In genomic region chr10:69375307-69376151, GRCh38 we compare ENCODE assay signal across 8 cellular contexts. TPM values are rescaled to one million over a fixed set of nuclear protein-coding genes. Genes with fewer than 3 reads are reported as not detected.
DNase-seq lines count a peak whose midpoint lies in the region; ATAC-seq, FAIRE-seq and TF ChIP-seq lines count a peak whose summit lies in the region.

No MANE protein-coding gene starts in this region.

- H3K4me3 Mint-ChIP-seq in CD14-positive monocyte: no peak overlapping the region
- peak overlapping the region in 5 of 10 donors; percentile 9 to 54 (median 33) for H3K4me3 Mint-ChIP-seq in naive thymus-derived CD8-positive, alpha-beta T cell

- H3K36me3 ChIP-seq in NT2/D1 (ENCODE audit: insufficient read depth, insufficient read length, low read length): peaks cover 84% of the 10 kb centered on the region
- no peaks in the 10 kb centered on the region for H3K36me3 ChIP-seq in SJCRH30

- H3K27me3 ChIP-seq in NT2/D1 (ENCODE audit: insufficient read depth, insufficient read length) (no peaks in the 10 kb centered on the region), SJCRH30 (no peaks in the 10 kb centered on the region)

- no peak for DNase-seq in CD14-positive monocyte (ENCODE audit: low spot score)
- peak; percentile 49 for DNase-seq in NT2/D1 (ENCODE audit: low read depth, low spot score)
- DNase-seq in fibroblast of pulmonary artery (ENCODE audit: low read depth): peak; percentile 62
- peak in 2 of 10 donors; percentile 13 to 26 for DNase-seq in naive thymus-derived CD8-positive, alpha-beta T cell
- DNase-seq in D721Med (ENCODE audit: insufficient read length, low spot score): no peak
- no peak for DNase-seq in NCI-H187 treated with DMSO at 0.1 percent for 48 hours (lab: John Stamatoyannopoulos, UW)
- DNase-seq in SJCRH30: no peak

- POLR2A ChIA-PET in naive thymus-derived CD8-positive, alpha-beta T cell (lab: Charles Lee): interaction anchor here (1.3 to 2.5 kb wide), 2 partner anchors 48 to 57 kb away, joined by 5 to 10 read pairs; no protein-coding TSS in a partner anchor

- intact Hi-C loops in CD14-positive monocyte (cut with micrococcal nuclease): no loop called here

- no peak overlapping the region for H3K4me3 ChIP-seq in NT2/D1 (ENCODE audit: insufficient read length, low read depth)
- H3K4me3 ChIP-seq in fibroblast of pulmonary artery (replicated peaks; ENCODE audit: low read depth, low read length): no peak overlapping the region
- H3K4me3 ChIP-seq in SJCRH30: no peak overlapping the region

- H3K9me3 Mint-ChIP-seq in CD14-positive monocyte: no peaks in the 10 kb centered on the region
- H3K9me3 Mint-ChIP-seq in naive thymus-derived CD8-positive, alpha-beta T cell: no peaks in the 10 kb centered on the region

- H3K4me1 ChIP-seq in NT2/D1 (ENCODE audit: insufficient read depth, insufficient read length): peaks cover 4% of the 10 kb centered on the region
- H3K4me1 ChIP-seq in SJCRH30: no peaks in the 10 kb centered on the region

- H3K9me3 ChIP-seq in NT2/D1 (ENCODE audit: insufficient read depth, low read length): no peaks in the 10 kb centered on the region
- H3K9me3 ChIP-seq in SJCRH30 (replicated peaks): no peaks in the 10 kb centered on the region

- H3K27me3 Mint-ChIP-seq in CD14-positive monocyte (ENCODE audit: low read depth in 3 of 3): peaks cover 0 to 4% (median 0%) of the 10 kb centered on the region in 3 donors
- H3K27me3 Mint-ChIP-seq in naive thymus-derived CD8-positive, alpha-beta T cell: no peaks in the 10 kb centered on the region

- no peak overlapping the region for H3K27ac ChIP-seq in SJCRH30

- ATAC-seq in naive thymus-derived CD8-positive, alpha-beta T cell: peak; percentile 54 to 63
- ATAC-seq in GM21528 (IDR thresholded peaks at IDR 0.05; ENCODE audit: low FRiP score, unreplicated experiment): no peak

- H3K36me3 Mint-ChIP-seq in CD14-positive monocyte: peaks cover 87 to 96% of the 10 kb centered on the region in 2 donors
- H3K36me3 Mint-ChIP-seq in naive thymus-derived CD8-positive, alpha-beta T cell: peaks cover 13 to 81% (median 28%) of the 10 kb centered on the region in 3 donors

- no peak for TF ChIP-seq CTCF in CD14-positive monocyte (IDR thresholded peaks at IDR 0.05)
- TF ChIP-seq CTCF in fibroblast of pulmonary artery (IDR thresholded peaks at IDR 0.05; ENCODE audit: low read length, missing control alignments): no peak
- no peak for TF ChIP-seq CTCF in D721Med (IDR thresholded peaks at IDR 0.05; ENCODE audit: insufficient read depth, missing control alignments)

- FAIRE-seq in D721Med (lab: Jason Lieb, UNC): no peak

- H3K4me1 Mint-ChIP-seq in CD14-positive monocyte: no peaks in the 10 kb centered on the region
- H3K4me1 Mint-ChIP-seq in naive thymus-derived CD8-positive, alpha-beta T cell: peaks cover 20 to 48% (median 33%) of the 10 kb centered on the region in 4 donors

- peak overlapping the region in 4 of 7 donors; percentile 10 to 62 (median 54) for H3K27ac Mint-ChIP-seq in CD14-positive monocyte
- H3K27ac Mint-ChIP-seq in naive thymus-derived CD8-positive, alpha-beta T cell: peak overlapping the region; percentile 45 to 94 (median 82)

- no peak overlapping the region for H3K9ac ChIP-seq in NT2/D1 (ENCODE audit: insufficient read length, low read depth)

RNA-seq across cellular contexts. Expression of gene TACR2, which starts 41.2 kb away (rescaled TPM):
- polyA plus RNA-seq in CD14-positive monocyte: under 1 TPM; 0.20 to 0.23 TPM
- total RNA-seq in naive thymus-derived CD8-positive, alpha-beta T cell: not detected
- not detected for polyA plus RNA-seq in naive thymus-derived CD8-positive, alpha-beta T cell
- 0.04 TPM in 1 of 2 replicates, not detected in the other for total RNA-seq in SJCRH30 (2014; rRNA removed; shearing (Covaris generic))

Comparison
In these comparisons a context has a peak if more than half of its experiments do, and no peak if none do; other contexts are left out.
1. DNase-seq: peak in NT2/D1 (single experiment) and fibroblast of pulmonary artery (single experiment); none in CD14-positive monocyte (single experiment), D721Med (single experiment), NCI-H187 treated with DMSO at 0.1 percent for 48 hours (single experiment) and SJCRH30 (0 of 2).